2 cellular contexts compared by ENCODE assay signal in genomic region chr19:55498246-55498645, GRCh38.
A peak's percentile ranks its signal among the peaks of the same experiment; 100 is the strongest.
TF ChIP-seq lines count a peak whose summit lies in the region.

No MANE protein-coding gene starts in this region.

TF ChIP-seq in A549, 52 proteins besides CTCF, POLR2A, EP300 and RAD21:
- no peak for TF ChIP-seq KDM5A (IDR thresholded peaks at IDR 0.05)
- TF ChIP-seq, protein P1, sequence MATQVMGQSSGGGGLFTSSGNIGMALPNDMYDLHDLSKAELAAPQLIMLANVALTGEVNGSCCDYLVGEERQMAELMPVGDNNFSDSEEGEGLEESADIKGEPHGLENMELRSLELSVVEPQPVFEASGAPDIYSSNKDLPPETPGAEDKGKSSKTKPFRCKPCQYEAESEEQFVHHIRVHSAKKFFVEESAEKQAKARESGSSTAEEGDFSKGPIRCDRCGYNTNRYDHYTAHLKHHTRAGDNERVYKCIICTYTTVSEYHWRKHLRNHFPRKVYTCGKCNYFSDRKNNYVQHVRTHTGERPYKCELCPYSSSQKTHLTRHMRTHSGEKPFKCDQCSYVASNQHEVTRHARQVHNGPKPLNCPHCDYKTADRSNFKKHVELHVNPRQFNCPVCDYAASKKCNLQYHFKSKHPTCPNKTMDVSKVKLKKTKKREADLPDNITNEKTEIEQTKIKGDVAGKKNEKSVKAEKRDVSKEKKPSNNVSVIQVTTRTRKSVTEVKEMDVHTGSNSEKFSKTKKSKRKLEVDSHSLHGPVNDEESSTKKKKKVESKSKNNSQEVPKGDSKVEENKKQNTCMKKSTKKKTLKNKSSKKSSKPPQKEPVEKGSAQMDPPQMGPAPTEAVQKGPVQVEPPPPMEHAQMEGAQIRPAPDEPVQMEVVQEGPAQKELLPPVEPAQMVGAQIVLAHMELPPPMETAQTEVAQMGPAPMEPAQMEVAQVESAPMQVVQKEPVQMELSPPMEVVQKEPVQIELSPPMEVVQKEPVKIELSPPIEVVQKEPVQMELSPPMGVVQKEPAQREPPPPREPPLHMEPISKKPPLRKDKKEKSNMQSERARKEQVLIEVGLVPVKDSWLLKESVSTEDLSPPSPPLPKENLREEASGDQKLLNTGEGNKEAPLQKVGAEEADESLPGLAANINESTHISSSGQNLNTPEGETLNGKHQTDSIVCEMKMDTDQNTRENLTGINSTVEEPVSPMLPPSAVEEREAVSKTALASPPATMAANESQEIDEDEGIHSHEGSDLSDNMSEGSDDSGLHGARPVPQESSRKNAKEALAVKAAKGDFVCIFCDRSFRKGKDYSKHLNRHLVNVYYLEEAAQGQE (IDR thresholded peaks at IDR 0.05), result no peak
- no peak for TF ChIP-seq FOSL2 (IDR thresholded peaks at IDR 0.05)
- TF ChIP-seq FOSL2 (CRISPR knock-in tag; IDR thresholded peaks at IDR 0.05), result no peak
- TF ChIP-seq KDM1A (IDR thresholded peaks at IDR 0.05; ENCODE audit: low read depth), result peak; percentile 37; the same call in 1 of the 2 replicates
- TF ChIP-seq MYC (IDR thresholded peaks at IDR 0.05; ENCODE audit: borderline replicate concordance, low read length), result no peak
- TF ChIP-seq CBX8 (IDR thresholded peaks at IDR 0.05), result no peak
- TF ChIP-seq ZFP36 (IDR thresholded peaks at IDR 0.05; ENCODE audit: borderline replicate concordance, partially characterized antibody), result peak; percentile 67
- TF ChIP-seq PHF8 (IDR thresholded peaks at IDR 0.05; ENCODE audit: borderline replicate concordance, low read depth), result no peak
- TF ChIP-seq JUNB (IDR thresholded peaks at IDR 0.05), result no peak
- no peak for TF ChIP-seq EHF (CRISPR knock-in tag; IDR thresholded peaks at IDR 0.05)
- TF ChIP-seq RNF2 (IDR thresholded peaks at IDR 0.05; ENCODE audit: borderline replicate concordance, low read depth), result no peak
- no peak for TF ChIP-seq BHLHE40 (IDR thresholded peaks at IDR 0.05; ENCODE audit: low read depth, low read length)
- no peak for TF ChIP-seq PBX3 (IDR thresholded peaks at IDR 0.05)

TF ChIP-seq in H1, 55 proteins besides CTCF, POLR2A, EP300 and RAD21:
- TF ChIP-seq BCL11A (IDR thresholded peaks at IDR 0.05; ENCODE audit: low read depth in 2 of 2, low read length in 2 of 2) (no peak), BRCA1 (IDR thresholded peaks at IDR 0.05; ENCODE audit: low read depth, low read length) (no peak), CHD2 (IDR thresholded peaks at IDR 0.05; ENCODE audit: low read length) (no peak), CBX5 (IDR thresholded peaks at IDR 0.05; ENCODE audit: low read depth, low read length) (no peak), EGR1 (IDR thresholded peaks at IDR 0.05; ENCODE audit: borderline replicate concordance, low read depth, low read length) (no peak), PHF8 (conservative IDR thresholded peaks at IDR 0.05; ENCODE audit: low read depth, low read length) (no peak), SIRT6 (IDR thresholded peaks at IDR 0.05; ENCODE audit: low read length) (no peak), SP2 (IDR thresholded peaks at IDR 0.05; ENCODE audit: low read length) (no peak), SP1 (IDR thresholded peaks at IDR 0.05; ENCODE audit: low read depth, low read length) (no peak), SRF (IDR thresholded peaks at IDR 0.05; ENCODE audit: low read depth, low read length) (no peak), SP4 (IDR thresholded peaks at IDR 0.05; ENCODE audit: low read length) (no peak), NANOG (IDR thresholded peaks at IDR 0.05; ENCODE audit: insufficient read depth, low read depth, low read length, poor library complexity, severe bottlenecking) (no peak), SAP30 (IDR thresholded peaks at IDR 0.05; ENCODE audit: insufficient read depth, insufficient replicate concordance, low read length) (no peak), RNF2 (IDR thresholded peaks at IDR 0.05; ENCODE audit: borderline replicate concordance, low read depth, low read length, missing control alignments, poor library complexity, severe bottlenecking) (no peak), HDAC6 (IDR thresholded peaks at IDR 0.05; ENCODE audit: low read depth, low read length) (no peak), NRF1 (IDR thresholded peaks at IDR 0.05; ENCODE audit: low read depth, low read length) (no peak)
